ENCODE assay signal across 8 cellular contexts in genomic region chr14:63869940-63870752, GRCh38. TPM values are rescaled to one million over a fixed set of nuclear protein-coding genes. Genes with fewer than 3 reads are reported as not detected.
DNase-seq lines count a peak whose midpoint lies in the region; ATAC-seq and TF ChIP-seq lines count a peak whose summit lies in the region.
"Not testable (repeated sequence)": the region's sequence is repeated elsewhere in the genome, so short reads cannot be mapped to it uniquely, and the experiment has no call there.

No MANE protein-coding gene starts in this region.

- intact Hi-C loops in esophagus squamous epithelium (cut with DNase I); spleen (cut with DNase I; ENCODE audit: low total_unique reads): not testable (repeated sequence)

- H3K27me3 Mint-ChIP-seq in CD8-positive, alpha-beta memory T cell; activated T-cell treated with anti-CD3 and anti-CD28 coated beads, Interleukin-2, amount 50 U/mL, for 4 hours (ENCODE audit: low read depth): not testable (repeated sequence)

- H3K27ac ChIP-seq in CD8-positive, alpha-beta memory T cell (ENCODE audit: low read depth, low read length), result not testable (repeated sequence)
- H3K27ac ChIP-seq in esophagus squamous epithelium (peak overlapping the region; percentile 4 to 81 (median 60)), spleen (peak overlapping the region in 7 of 8 donors; percentile 43 to 84 (median 70))

- H3K4me1 ChIP-seq in CD8-positive, alpha-beta memory T cell (ENCODE audit: insufficient read depth, low read length), result peaks cover 66% of the 10 kb centered on the region
- peaks cover 21 to 81% (median 48%) of the 10 kb centered on the region in 3 donors for H3K4me1 ChIP-seq in esophagus squamous epithelium
- peaks cover 18 to 84% (median 68%) of the 10 kb centered on the region in 6 donors for H3K4me1 ChIP-seq in spleen

- 68 to 88% methylated on average over 1 of the region's 2 CpGs for WGBS in esophagus squamous epithelium, 2 donors
- 76 to 97% (median 85%) methylated on average over 1 of the region's 2 CpGs for WGBS in spleen, 5 donors

- not testable (repeated sequence) for TF ChIP-seq POLR2A in esophagus squamous epithelium (IDR thresholded peaks at IDR 0.05); spleen (IDR thresholded peaks at IDR 0.05)

- DNase-seq in CD8-positive, alpha-beta memory T cell; activated T-cell treated with anti-CD3 and anti-CD28 coated beads, Interleukin-2, amount 50 U/mL, for 4 hours; esophagus squamous epithelium (lab: John Stamatoyannopoulos, UW); spleen: not testable (repeated sequence)
- peak; percentile 12 for DNase-seq in NCI-H748 treated with DMSO at 0.1 percent for 48 hours (lab: John Stamatoyannopoulos, UW)

- CTCF ChIA-PET in CD8-positive, alpha-beta memory T cell (lab: Charles Lee), result interaction anchor here (2.2 to 5.2 kb wide), 2 partner anchors 10 to 16 kb away, joined by 7 to 40 read pairs; partner anchors contain the start of gene SYNE2

- H3K9me3 Mint-ChIP-seq in CD8-positive, alpha-beta memory T cell; activated T-cell treated with anti-CD3 and anti-CD28 coated beads, Interleukin-2, amount 50 U/mL, for 4 hours: not testable (repeated sequence)

- H3K27ac Mint-ChIP-seq in CD8-positive, alpha-beta memory T cell, result peak overlapping the region; percentile 90 to 98 (median 96)

- not testable (repeated sequence) for H3K9me3 ChIP-seq in CD8-positive, alpha-beta memory T cell (ENCODE audit: low read length); esophagus squamous epithelium; spleen

- not testable (repeated sequence) for TF ChIP-seq CTCF in esophagus squamous epithelium (IDR thresholded peaks at IDR 0.05); spleen (IDR thresholded peaks at IDR 0.05 in 8 of 11, conservative IDR thresholded peaks at IDR 0.05 in 3 of 11)

- ATAC-seq in GM19351 (IDR thresholded peaks at IDR 0.05; ENCODE audit: unreplicated experiment) (peak; percentile 69), HG02798 (IDR thresholded peaks at IDR 0.05; ENCODE audit: poor library complexity, unreplicated experiment) (peak; percentile 44), HG03520 (IDR thresholded peaks at IDR 0.05; ENCODE audit: unreplicated experiment) (peak; percentile 60)
- peak; percentile 77 to 82 for ATAC-seq in activated T-cell treated with anti-CD3 and anti-CD28 coated beads, Interleukin-2, amount 50 U/mL, for 4 hours

- POLR2A ChIA-PET in CD8-positive, alpha-beta memory T cell (lab: Charles Lee), result interaction anchor here (1.3 kb wide), 1 partner anchor 14 kb away, joined by 3 read pairs; no protein-coding TSS in a partner anchor

- H3K36me3 Mint-ChIP-seq in CD8-positive, alpha-beta memory T cell, result peaks cover 0 to 24% (median 20%) of the 10 kb centered on the region in 3 donors
- not testable (repeated sequence) for H3K36me3 Mint-ChIP-seq in activated T-cell treated with anti-CD3 and anti-CD28 coated beads, Interleukin-2, amount 50 U/mL, for 4 hours (ENCODE audit: insufficient read depth)

- H3K36me3 ChIP-seq in CD8-positive, alpha-beta memory T cell (ENCODE audit: insufficient read depth, low read length); esophagus squamous epithelium; spleen: not testable (repeated sequence)

- peaks cover 51 to 87% (median 84%) of the 10 kb centered on the region in 3 donors for H3K4me1 Mint-ChIP-seq in CD8-positive, alpha-beta memory T cell
- peaks cover 69% of the 10 kb centered on the region for H3K4me1 Mint-ChIP-seq in activated T-cell treated with anti-CD3 and anti-CD28 coated beads, Interleukin-2, amount 50 U/mL, for 4 hours (ENCODE audit: low read depth)

- H3K4me3 ChIP-seq in CD8-positive, alpha-beta memory T cell (ENCODE audit: low read length), result peak overlapping the region; percentile 12
- H3K4me3 ChIP-seq in esophagus squamous epithelium (peak overlapping the region in 1 of 4 donors; percentile 38), spleen (peak overlapping the region in 1 of 8 donors; percentile 37)

- not testable (repeated sequence) for H3K27me3 ChIP-seq in CD8-positive, alpha-beta memory T cell (ENCODE audit: insufficient read depth, low read length, poor library complexity, severe bottlenecking); esophagus squamous epithelium; spleen (replicated peaks in 1 of 7)

- H3K4me3 Mint-ChIP-seq in CD8-positive, alpha-beta memory T cell, result peak overlapping the region; percentile 76 to 84 (median 81)
- H3K4me3 Mint-ChIP-seq in activated T-cell treated with anti-CD3 and anti-CD28 coated beads, Interleukin-2, amount 50 U/mL, for 4 hours, result peak overlapping the region; percentile 66

RNA-seq across cellular contexts. Expression of gene SYNE2, which starts 17.3 kb away (rescaled TPM):
- 10 to 100 TPM; 45.2 to 45.6 TPM for total RNA-seq in CD8-positive, alpha-beta memory T cell
- polyA plus RNA-seq in CD8-positive, alpha-beta memory T cell, result 104 TPM
- total RNA-seq in activated T-cell treated with anti-CD3 and anti-CD28 coated beads, Interleukin-2, amount 50 U/mL, for 4 hours, result 10 to 100 TPM in 1 of 3 donors, 1 to 10 TPM in 2; 6.9 to 11.5 (median 8.6) TPM
- total RNA-seq in esophagus squamous epithelium (100 to 1,000 TPM; 128 to 197 (median 145) TPM), spleen (100 to 1,000 TPM; 128 to 173 (median 154) TPM)
- 10 to 100 TPM; 16.0 to 25.5 (median 19.6) TPM for polyA plus RNA-seq in spleen
